Comparison of ENCODE assay signal across 25 cellular contexts in genomic region chr4:102774254-102774653, GRCh38.
"Had no signal": no experiment of that assay in that cellular context is flagged by ENCODE, and none has a peak within 500 bp of the region (broad histone marks: within the 10 kb centered on the region; RNA-seq: fewer than 3 reads in every experiment).

No MANE protein-coding gene starts in this region.

- H3K36me3 ChIP-seq: colonic mucosa, esophagus muscularis mucosa, esophagus squamous epithelium, gastrocnemius medialis, gastroesophageal sphincter, heart left ventricle, heart right ventricle had no signal

- H3K9me3 ChIP-seq: colonic mucosa, esophagus muscularis mucosa, esophagus squamous epithelium, gastrocnemius medialis, gastroesophageal sphincter, heart left ventricle, heart right ventricle had no signal

- H3K4me3 ChIP-seq: colonic mucosa, coronary artery, dorsolateral prefrontal cortex, esophagus muscularis mucosa, esophagus squamous epithelium, gastrocnemius medialis, gastroesophageal sphincter, heart left ventricle, heart right ventricle had no signal

- H3K4me1 ChIP-seq: colonic mucosa, esophagus muscularis mucosa, esophagus squamous epithelium, foreskin keratinocyte, gastrocnemius medialis, gastroesophageal sphincter, heart right ventricle had no signal

- H3K27ac ChIP-seq: colonic mucosa, coronary artery, dorsolateral prefrontal cortex, epithelial cell of prostate, esophagus muscularis mucosa, esophagus squamous epithelium, foreskin keratinocyte, gastrocnemius medialis, gastroesophageal sphincter, heart left ventricle, heart right ventricle had no signal

- DNase-seq: colonic mucosa; cortex of kidney; dermis blood vessel endothelial cell; dorsolateral prefrontal cortex; effector CD4-positive, alpha-beta T cell; effector CD8-positive, alpha-beta T cell; effector memory CD4-positive, alpha-beta T cell; effector memory CD8-positive, alpha-beta T cell; endodermal cell; erythroblast; esophagus squamous epithelium; foreskin fibroblast; foreskin keratinocyte; foreskin melanocyte; gastrocnemius medialis; glutamatergic neuron; head of caudate nucleus; heart left ventricle; heart right ventricle had no signal

- ATAC-seq: effector memory CD8-positive, alpha-beta T cell; esophagus mucosa; foreskin keratinocyte; gastrocnemius medialis; gastroesophageal sphincter had no signal

- H3K27me3 ChIP-seq: colonic mucosa, dorsolateral prefrontal cortex, esophagus muscularis mucosa, esophagus squamous epithelium, gastrocnemius medialis, gastroesophageal sphincter, heart left ventricle, heart right ventricle had no signal

- FAIRE-seq: endothelial cell of umbilical vein had no signal
